11 cellular contexts compared by ENCODE assay signal in the genomic region with DNA sequence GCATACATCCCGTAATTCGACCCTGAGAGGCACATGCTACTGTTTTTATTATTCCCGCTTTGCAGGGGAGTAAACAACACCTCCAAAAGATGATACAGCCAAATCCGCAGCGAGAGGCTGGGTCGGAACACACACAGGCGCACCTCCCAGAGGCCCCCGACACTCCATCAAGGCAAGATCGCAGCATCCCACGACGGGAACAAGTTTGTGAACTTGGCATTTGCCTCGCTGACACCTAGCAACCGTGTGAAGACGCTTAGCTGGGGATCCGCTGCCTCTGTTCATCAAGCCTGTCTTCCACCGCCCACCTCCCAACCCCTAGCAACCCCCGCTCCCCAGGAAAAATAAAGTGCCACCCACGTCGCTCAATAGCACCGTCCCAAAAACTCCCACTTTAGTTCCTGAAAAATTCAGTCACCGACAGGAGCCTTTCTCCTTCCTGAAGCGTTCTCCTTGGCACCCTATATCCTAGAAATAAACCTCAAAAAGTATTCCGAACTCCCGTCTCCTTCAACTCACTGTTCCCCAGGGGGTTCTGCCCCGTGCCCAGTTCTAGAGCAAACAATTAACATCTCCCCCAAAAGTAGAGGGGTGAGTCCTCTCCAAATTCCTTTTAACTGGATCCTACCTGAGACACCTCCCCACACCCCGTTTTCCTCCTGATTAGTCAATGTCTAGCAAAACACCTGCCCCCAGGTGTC. TPM values are rescaled to one million over a fixed set of nuclear protein-coding genes. Genes with fewer than 3 reads are reported as not detected.
DNase-seq lines count a peak whose midpoint lies in the region; ATAC-seq and TF ChIP-seq lines count a peak whose summit lies in the region.
"Had no signal": no experiment of that assay in that cellular context is flagged by ENCODE, and none has a peak within 500 bp of the region (broad histone marks: within the 10 kb centered on the region; RNA-seq: fewer than 3 reads in every experiment).

No MANE protein-coding gene starts in this region.

- H3K27ac Mint-ChIP-seq in CD8-positive, alpha-beta memory T cell = peak overlapping the region in 5 of 8 donors; percentile 16 to 81 (median 69)
- H3K27ac Mint-ChIP-seq in mesothelial cell of epicardium = no peak overlapping the region
- H3K27ac Mint-ChIP-seq: T-helper 1 cell treated with Interleukin-12 subunit alpha and Interleukin-12 subunit beta and Interleukin-4 antibody, amounts not matched to agents 30 μg/mL and 1 μg/mL, for 36 hours had no signal

- peaks cover 15% of the 10 kb centered on the region for H3K4me1 ChIP-seq in CD8-positive, alpha-beta memory T cell (ENCODE audit: insufficient read depth, low read length)
- H3K4me1 ChIP-seq in OCI-LY7 (ENCODE audit: insufficient read depth, low read length, poor library complexity, severe bottlenecking) = peaks cover 65% of the 10 kb centered on the region

- BruUV-seq in OCI-LY7 (replicated peaks; lab: Mats Ljungman, UMichigan) = no TSS peak

- peak overlapping the region in 4 of 7 donors; percentile 3 to 76 (median 38) for H3K4me3 Mint-ChIP-seq in CD8-positive, alpha-beta memory T cell
- H3K4me3 Mint-ChIP-seq in mesothelial cell of epicardium = peak overlapping the region; percentile 72
- H3K4me3 Mint-ChIP-seq: T-helper 1 cell treated with Interleukin-12 subunit alpha and Interleukin-12 subunit beta and Interleukin-4 antibody, amounts not matched to agents 30 μg/mL and 1 μg/mL, for 36 hours had no signal

- peak in 1 of 5 donors; percentile 37 for DNase-seq in CD8-positive, alpha-beta memory T cell
- DNase-seq in OCI-LY7 (ENCODE audit: low spot score) (peak; percentile 44), mesothelial cell of epicardium (ENCODE audit: low spot score in 2 of 2, unreplicated experiment in 2 of 2) (no peak), UCSD-AML1 (lab: John Stamatoyannopoulos, UW; ENCODE audit: unreplicated experiment) (no peak)
- DNase-seq: body of pancreas, islet precursor cell, NCI-H1105, trophoblast cell had no signal

- no peak overlapping the region for H3K4me3 ChIP-seq in CD8-positive, alpha-beta memory T cell (ENCODE audit: low read length)
- H3K4me3 ChIP-seq in OCI-LY7 (ENCODE audit: low read depth, low read length, poor library complexity, severe bottlenecking) = peak overlapping the region; percentile 78
- H3K4me3 ChIP-seq: body of pancreas had no signal

- no peak overlapping the region for H2AFZ ChIP-seq in OCI-LY7 (ENCODE audit: low read length)

- H3K9me3 ChIP-seq in CD8-positive, alpha-beta memory T cell (ENCODE audit: low read length) = no peaks in the 10 kb centered on the region
- H3K9me3 ChIP-seq in OCI-LY7 (ENCODE audit: low read length) = no peaks in the 10 kb centered on the region
- H3K9me3 ChIP-seq: body of pancreas had no signal

- no peaks in the 10 kb centered on the region for H3K27me3 ChIP-seq in CD8-positive, alpha-beta memory T cell (ENCODE audit: insufficient read depth, low read length, poor library complexity, severe bottlenecking)
- H3K27me3 ChIP-seq: body of pancreas had no signal

- H3K36me3 Mint-ChIP-seq in CD8-positive, alpha-beta memory T cell = no peaks in the 10 kb centered on the region
- H3K36me3 Mint-ChIP-seq in mesothelial cell of epicardium = no peaks in the 10 kb centered on the region

- H3K9me3 Mint-ChIP-seq in CD8-positive, alpha-beta memory T cell = no peaks in the 10 kb centered on the region
- no peaks in the 10 kb centered on the region for H3K9me3 Mint-ChIP-seq in mesothelial cell of epicardium
- H3K9me3 Mint-ChIP-seq: T-helper 1 cell treated with Interleukin-12 subunit alpha and Interleukin-12 subunit beta and Interleukin-4 antibody, amounts not matched to agents 30 μg/mL and 1 μg/mL, for 36 hours had no signal

- H3K36me3 ChIP-seq in CD8-positive, alpha-beta memory T cell (ENCODE audit: insufficient read depth, low read length) = no peaks in the 10 kb centered on the region
- H3K36me3 ChIP-seq in OCI-LY7 (ENCODE audit: insufficient read depth, low read length) = no peaks in the 10 kb centered on the region

- peaks cover 0 to 2% of the 10 kb centered on the region in 2 donors for H3K27me3 Mint-ChIP-seq in CD8-positive, alpha-beta memory T cell
- peaks cover 44% of the 10 kb centered on the region for H3K27me3 Mint-ChIP-seq in mesothelial cell of epicardium (ENCODE audit: low read depth)

- no peak for TF ChIP-seq CTCF in OCI-LY7 (conservative IDR thresholded peaks at IDR 0.05; ENCODE audit: low read length)
- TF ChIP-seq CTCF in mesothelial cell of epicardium (IDR thresholded peaks at IDR 0.05; ENCODE audit: unreplicated experiment) = no peak

- CTCF ChIA-PET in CD8-positive, alpha-beta memory T cell (lab: Charles Lee) = interaction anchor here (0.7 kb wide), 1 partner anchor 64 kb away, joined by 3 read pairs; no protein-coding TSS in a partner anchor
- CTCF ChIA-PET in OCI-LY7 (lab: Charles Lee; ENCODE audit: unreplicated experiment) = no interaction called here

- intact Hi-C loops in OCI-LY7 (cut with micrococcal nuclease; ENCODE audit: unreplicated experiment) = no loop called here

- H3K4me2 ChIP-seq in OCI-LY7 (ENCODE audit: low read length) = peak overlapping the region; percentile 76

- ATAC-seq in GM18520 (IDR thresholded peaks at IDR 0.05; ENCODE audit: unreplicated experiment) (no peak), HG03097 (IDR thresholded peaks at IDR 0.05; ENCODE audit: low FRiP score, unreplicated experiment) (no peak)
- ATAC-seq: body of pancreas had no signal

- no peak overlapping the region for H3K27ac ChIP-seq in CD8-positive, alpha-beta memory T cell (ENCODE audit: low read depth, low read length)
- H3K27ac ChIP-seq in OCI-LY7 (ENCODE audit: low read depth, low read length, poor library complexity, severe bottlenecking) = peak overlapping the region; percentile 90

- H3K9me2 ChIP-seq in OCI-LY7 (ENCODE audit: insufficient read depth, low read length) = no peaks in the 10 kb centered on the region

- no peaks in the 10 kb centered on the region for H3K79me2 ChIP-seq in OCI-LY7 (ENCODE audit: insufficient read depth, low read depth, low read length)

- peaks cover 4% of the 10 kb centered on the region; the same call in 1 of the 2 replicates for H4K20me1 ChIP-seq in OCI-LY7 (ENCODE audit: insufficient read depth, low read length)

- H3K4me1 Mint-ChIP-seq in CD8-positive, alpha-beta memory T cell = peaks cover 20 to 38% (median 37%) of the 10 kb centered on the region in 3 donors
- peaks cover 10% of the 10 kb centered on the region for H3K4me1 Mint-ChIP-seq in mesothelial cell of epicardium

- POLR2A ChIA-PET in CD8-positive, alpha-beta memory T cell (lab: Charles Lee) = interaction anchor here (0.5 kb wide), 1 partner anchor 78 kb away, joined by 3 read pairs; no protein-coding TSS in a partner anchor
- POLR2A ChIA-PET in OCI-LY7 (lab: Charles Lee) = interaction anchor here (0.7 to 1.5 kb wide), 3 partner anchors 10 to 224 kb away, joined by 3 to 4 read pairs (median 3); partner anchors contain the start of gene GADD45B

RNA-seq across cellular contexts. Expression of gene GNG7, which starts 1.7 kb away (rescaled TPM):
- total RNA-seq in CD8-positive, alpha-beta memory T cell = under 1 TPM; 0.40 to 0.53 TPM
- 1.2 TPM for polyA plus RNA-seq in CD8-positive, alpha-beta memory T cell
- 14.2 and 15.3 TPM in 2 replicates for total RNA-seq in OCI-LY7 (2014; rRNA removed; shearing (Covaris generic))
- total RNA-seq in OCI-LY7 (2022) (13.9 and 15.6 TPM in 2 replicates), mesothelial cell of epicardium (8.2 to 8.8 TPM (median 8.5 TPM) in 3 replicates)

RNA-seq across cellular contexts. Expression of gene DIRAS1, which starts 20.4 kb away (rescaled TPM):
- total RNA-seq in CD8-positive, alpha-beta memory T cell = under 1 TPM in 1 of 2 experiments, not detected in 1; 0.18 TPM
- not detected for polyA plus RNA-seq in CD8-positive, alpha-beta memory T cell
- total RNA-seq in OCI-LY7 (2014; rRNA removed; shearing (Covaris generic)) = 0.10 TPM in 1 of 2 replicates, not detected in the other
- total RNA-seq in OCI-LY7 (2022) (0.52 TPM in 1 of 2 replicates, not detected in the other), mesothelial cell of epicardium (3.0 to 3.5 TPM (median 3.2 TPM) in 3 replicates)

RNA-seq across cellular contexts. Expression of gene SLC39A3, which starts 39.0 kb away (rescaled TPM):
- total RNA-seq in CD8-positive, alpha-beta memory T cell = 10 to 100 TPM; 44.1 to 51.3 TPM
- 35.4 TPM for polyA plus RNA-seq in CD8-positive, alpha-beta memory T cell
- total RNA-seq in OCI-LY7 (2014; rRNA removed; shearing (Covaris generic)) = 33.3 and 45.6 TPM in 2 replicates
- 38.6 and 46.8 TPM in 2 replicates for total RNA-seq in OCI-LY7 (2022)
- 27.5 to 29.7 TPM (median 28.8 TPM) in 3 replicates for total RNA-seq in mesothelial cell of epicardium
